In the genomic region with DNA sequence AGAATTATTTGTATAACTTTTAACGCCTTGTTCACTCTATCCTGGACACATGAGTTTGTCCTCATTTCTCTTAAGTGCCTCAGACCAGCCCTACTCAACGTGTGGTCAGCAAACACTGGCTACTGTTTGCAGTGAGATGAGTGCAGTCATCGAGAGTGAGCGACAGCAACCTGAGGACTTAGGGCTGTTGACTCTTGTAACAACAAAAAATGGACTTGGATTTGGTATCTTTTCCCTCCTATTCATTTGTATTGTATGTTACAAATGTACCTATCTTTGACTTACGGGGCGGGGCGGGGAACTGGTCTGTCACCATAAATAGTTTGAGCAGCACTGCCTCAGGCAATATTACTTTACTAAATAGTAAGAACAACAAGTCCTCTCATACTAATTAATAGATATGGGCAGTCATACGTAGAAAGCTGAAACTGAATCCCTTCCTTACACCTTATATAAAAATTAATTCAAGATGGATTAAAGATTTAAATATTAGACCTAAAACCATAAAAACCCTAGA, we compare ENCODE assay signal across 1 cellular context.
TF ChIP-seq lines count a peak whose summit lies in the region.

No MANE protein-coding gene starts in this region.

TF ChIP-seq in WTC11, 78 proteins besides CTCF, POLR2A, EP300 and RAD21 (continued from another document):
- TF ChIP-seq GRHL2 (CRISPR knock-in tag; IDR thresholded peaks at IDR 0.05; ENCODE audit: insufficient replicate concordance, severe bottlenecking) = no peak
- TF ChIP-seq, protein P1, sequence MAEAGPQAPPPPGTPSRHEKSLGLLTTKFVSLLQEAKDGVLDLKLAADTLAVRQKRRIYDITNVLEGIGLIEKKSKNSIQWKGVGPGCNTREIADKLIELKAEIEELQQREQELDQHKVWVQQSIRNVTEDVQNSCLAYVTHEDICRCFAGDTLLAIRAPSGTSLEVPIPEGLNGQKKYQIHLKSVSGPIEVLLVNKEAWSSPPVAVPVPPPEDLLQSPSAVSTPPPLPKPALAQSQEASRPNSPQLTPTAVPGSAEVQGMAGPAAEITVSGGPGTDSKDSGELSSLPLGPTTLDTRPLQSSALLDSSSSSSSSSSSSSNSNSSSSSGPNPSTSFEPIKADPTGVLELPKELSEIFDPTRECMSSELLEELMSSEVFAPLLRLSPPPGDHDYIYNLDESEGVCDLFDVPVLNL (CRISPR knock-in tag; IDR thresholded peaks at IDR 0.05; ENCODE audit: borderline replicate concordance, low read depth) = no peak
- TF ChIP-seq, protein P2, sequence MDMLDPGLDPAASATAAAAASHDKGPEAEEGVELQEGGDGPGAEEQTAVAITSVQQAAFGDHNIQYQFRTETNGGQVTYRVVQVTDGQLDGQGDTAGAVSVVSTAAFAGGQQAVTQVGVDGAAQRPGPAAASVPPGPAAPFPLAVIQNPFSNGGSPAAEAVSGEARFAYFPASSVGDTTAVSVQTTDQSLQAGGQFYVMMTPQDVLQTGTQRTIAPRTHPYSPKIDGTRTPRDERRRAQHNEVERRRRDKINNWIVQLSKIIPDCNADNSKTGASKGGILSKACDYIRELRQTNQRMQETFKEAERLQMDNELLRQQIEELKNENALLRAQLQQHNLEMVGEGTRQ (CRISPR knock-in tag; IDR thresholded peaks at IDR 0.05) = no peak
- TF ChIP-seq SMAD4 (CRISPR knock-in tag; IDR thresholded peaks at IDR 0.05) = no peak
- TF ChIP-seq IRF2 (CRISPR knock-in tag; IDR thresholded peaks at IDR 0.05; ENCODE audit: borderline replicate concordance, low read depth) = no peak
- no peak for TF ChIP-seq ZNF281 (CRISPR knock-in tag; IDR thresholded peaks at IDR 0.05)
- TF ChIP-seq, protein P3, sequence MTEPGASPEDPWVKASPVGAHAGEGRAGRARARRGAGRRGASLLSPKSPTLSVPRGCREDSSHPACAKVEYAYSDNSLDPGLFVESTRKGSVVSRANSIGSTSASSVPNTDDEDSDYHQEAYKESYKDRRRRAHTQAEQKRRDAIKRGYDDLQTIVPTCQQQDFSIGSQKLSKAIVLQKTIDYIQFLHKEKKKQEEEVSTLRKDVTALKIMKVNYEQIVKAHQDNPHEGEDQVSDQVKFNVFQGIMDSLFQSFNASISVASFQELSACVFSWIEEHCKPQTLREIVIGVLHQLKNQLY (CRISPR knock-in tag; IDR thresholded peaks at IDR 0.05) = no peak
- TF ChIP-seq MYBL2 (CRISPR knock-in tag; IDR thresholded peaks at IDR 0.05) = no peak
